1 cellular context compared by ENCODE assay signal in genomic region chr10:91883549-91884542, GRCh38.
TF ChIP-seq lines count a peak whose summit lies in the region.

No MANE protein-coding gene starts in this region.

TF ChIP-seq in HEK293, 187 proteins besides CTCF, POLR2A, EP300 and RAD21 (continued from another document and continues in another):
- TF ChIP-seq ZNF624 (tag by site-specific recombination; IDR thresholded peaks at IDR 0.05): no peak
- TF ChIP-seq, protein P1, sequence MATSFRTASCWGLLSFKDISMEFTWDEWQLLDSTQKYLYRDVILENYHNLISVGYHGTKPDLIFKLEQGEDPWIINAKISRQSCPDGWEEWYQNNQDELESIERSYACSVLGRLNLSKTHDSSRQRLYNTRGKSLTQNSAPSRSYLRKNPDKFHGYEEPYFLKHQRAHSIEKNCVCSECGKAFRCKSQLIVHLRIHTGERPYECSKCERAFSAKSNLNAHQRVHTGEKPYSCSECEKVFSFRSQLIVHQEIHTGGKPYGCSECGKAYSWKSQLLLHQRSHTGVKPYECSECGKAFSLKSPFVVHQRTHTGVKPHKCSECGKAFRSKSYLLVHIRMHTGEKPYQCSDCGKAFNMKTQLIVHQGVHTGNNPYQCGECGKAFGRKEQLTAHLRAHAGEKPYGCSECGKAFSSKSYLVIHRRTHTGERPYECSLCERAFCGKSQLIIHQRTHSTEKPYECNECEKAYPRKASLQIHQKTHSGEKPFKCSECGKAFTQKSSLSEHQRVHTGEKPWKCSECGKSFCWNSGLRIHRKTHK (tag by site-specific recombination; IDR thresholded peaks at IDR 0.05): no peak
- no peak for TF ChIP-seq ZBTB10 (tag by site-specific recombination; IDR thresholded peaks at IDR 0.05)
- TF ChIP-seq ZNF776 (tag by site-specific recombination; IDR thresholded peaks at IDR 0.05; ENCODE audit: borderline replicate concordance): no peak
- no peak for TF ChIP-seq ZNF202 (tag by site-specific recombination; IDR thresholded peaks at IDR 0.05; ENCODE audit: borderline replicate concordance)
- TF ChIP-seq, protein P2, sequence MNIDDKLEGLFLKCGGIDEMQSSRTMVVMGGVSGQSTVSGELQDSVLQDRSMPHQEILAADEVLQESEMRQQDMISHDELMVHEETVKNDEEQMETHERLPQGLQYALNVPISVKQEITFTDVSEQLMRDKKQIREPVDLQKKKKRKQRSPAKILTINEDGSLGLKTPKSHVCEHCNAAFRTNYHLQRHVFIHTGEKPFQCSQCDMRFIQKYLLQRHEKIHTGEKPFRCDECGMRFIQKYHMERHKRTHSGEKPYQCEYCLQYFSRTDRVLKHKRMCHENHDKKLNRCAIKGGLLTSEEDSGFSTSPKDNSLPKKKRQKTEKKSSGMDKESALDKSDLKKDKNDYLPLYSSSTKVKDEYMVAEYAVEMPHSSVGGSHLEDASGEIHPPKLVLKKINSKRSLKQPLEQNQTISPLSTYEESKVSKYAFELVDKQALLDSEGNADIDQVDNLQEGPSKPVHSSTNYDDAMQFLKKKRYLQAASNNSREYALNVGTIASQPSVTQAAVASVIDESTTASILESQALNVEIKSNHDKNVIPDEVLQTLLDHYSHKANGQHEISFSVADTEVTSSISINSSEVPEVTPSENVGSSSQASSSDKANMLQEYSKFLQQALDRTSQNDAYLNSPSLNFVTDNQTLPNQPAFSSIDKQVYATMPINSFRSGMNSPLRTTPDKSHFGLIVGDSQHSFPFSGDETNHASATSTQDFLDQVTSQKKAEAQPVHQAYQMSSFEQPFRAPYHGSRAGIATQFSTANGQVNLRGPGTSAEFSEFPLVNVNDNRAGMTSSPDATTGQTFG (tag by site-specific recombination; IDR thresholded peaks at IDR 0.05; ENCODE audit: borderline replicate concordance): no peak
- TF ChIP-seq ZNF341 (tag by site-specific recombination; IDR thresholded peaks at IDR 0.05; ENCODE audit: low read depth): peak; percentile 57
- no peak for TF ChIP-seq ZNF280D (tag by site-specific recombination; IDR thresholded peaks at IDR 0.05)
- no peak for TF ChIP-seq ZNF580 (tag by site-specific recombination; IDR thresholded peaks at IDR 0.05)
- TF ChIP-seq KLF7 (tag by site-specific recombination; IDR thresholded peaks at IDR 0.05; ENCODE audit: borderline replicate concordance): no peak
- no peak for TF ChIP-seq ZNF157 (tag by site-specific recombination; IDR thresholded peaks at IDR 0.05)
- peak; percentile 34; the same call in 1 of the 2 replicates for TF ChIP-seq PATZ1 (tag by site-specific recombination; IDR thresholded peaks at IDR 0.05)
- no peak for TF ChIP-seq ZNF677 (tag by site-specific recombination; IDR thresholded peaks at IDR 0.05)
- TF ChIP-seq ZNF629 (tag by site-specific recombination; IDR thresholded peaks at IDR 0.05): peak; percentile 89
- no peak for TF ChIP-seq ZSCAN16 (tag by site-specific recombination; IDR thresholded peaks at IDR 0.05)
- no peak for TF ChIP-seq ZFP41 (tag by site-specific recombination; IDR thresholded peaks at IDR 0.05; ENCODE audit: borderline replicate concordance)
- peak; percentile 62 for TF ChIP-seq IKZF3 (tag by site-specific recombination; IDR thresholded peaks at IDR 0.05)
- no peak for TF ChIP-seq KLF16 (tag by site-specific recombination; IDR thresholded peaks at IDR 0.05)
- TF ChIP-seq ZNF785 (tag by site-specific recombination; IDR thresholded peaks at IDR 0.05): no peak
- no peak for TF ChIP-seq ZNF544 (tag by site-specific recombination; IDR thresholded peaks at IDR 0.05)
- TF ChIP-seq KLF9 (tag by site-specific recombination; IDR thresholded peaks at IDR 0.05; ENCODE audit: low read depth): no peak; the same call in 1 of the 2 replicates
- TF ChIP-seq OSR2 (tag by site-specific recombination; IDR thresholded peaks at IDR 0.05): no peak
- no peak for TF ChIP-seq KLF1 (tag by site-specific recombination; IDR thresholded peaks at IDR 0.05)
- TF ChIP-seq ZNF777 (tag by site-specific recombination; IDR thresholded peaks at IDR 0.05; ENCODE audit: borderline replicate concordance): no peak
- no peak for TF ChIP-seq ZNF560 (tag by site-specific recombination; IDR thresholded peaks at IDR 0.05; ENCODE audit: borderline replicate concordance)
- TF ChIP-seq ZNF747 (tag by site-specific recombination; IDR thresholded peaks at IDR 0.05): no peak
- no peak for TF ChIP-seq ZNF670 (tag by site-specific recombination; IDR thresholded peaks at IDR 0.05; ENCODE audit: low read depth)
- no peak for TF ChIP-seq TSHZ1 (tag by site-specific recombination; IDR thresholded peaks at IDR 0.05; ENCODE audit: borderline replicate concordance)
- TF ChIP-seq WT1 (tag by site-specific recombination; IDR thresholded peaks at IDR 0.05): no peak
- no peak; the same call in 1 of the 2 replicates for TF ChIP-seq ZFHX2 (tag by site-specific recombination; conservative IDR thresholded peaks at IDR 0.05)
- TF ChIP-seq ZBTB21 (tag by site-specific recombination; IDR thresholded peaks at IDR 0.05): peak; percentile 87
- no peak for TF ChIP-seq ZFP3 (tag by site-specific recombination; IDR thresholded peaks at IDR 0.05; ENCODE audit: low read depth)
- no peak for TF ChIP-seq ZNF585B (tag by site-specific recombination; IDR thresholded peaks at IDR 0.05)
- no peak for TF ChIP-seq ZNF76 (tag by site-specific recombination; IDR thresholded peaks at IDR 0.05; ENCODE audit: borderline replicate concordance, low read depth)
- no peak for TF ChIP-seq ZNF311 (tag by site-specific recombination; IDR thresholded peaks at IDR 0.05; ENCODE audit: borderline replicate concordance)
- TF ChIP-seq, protein P3, sequence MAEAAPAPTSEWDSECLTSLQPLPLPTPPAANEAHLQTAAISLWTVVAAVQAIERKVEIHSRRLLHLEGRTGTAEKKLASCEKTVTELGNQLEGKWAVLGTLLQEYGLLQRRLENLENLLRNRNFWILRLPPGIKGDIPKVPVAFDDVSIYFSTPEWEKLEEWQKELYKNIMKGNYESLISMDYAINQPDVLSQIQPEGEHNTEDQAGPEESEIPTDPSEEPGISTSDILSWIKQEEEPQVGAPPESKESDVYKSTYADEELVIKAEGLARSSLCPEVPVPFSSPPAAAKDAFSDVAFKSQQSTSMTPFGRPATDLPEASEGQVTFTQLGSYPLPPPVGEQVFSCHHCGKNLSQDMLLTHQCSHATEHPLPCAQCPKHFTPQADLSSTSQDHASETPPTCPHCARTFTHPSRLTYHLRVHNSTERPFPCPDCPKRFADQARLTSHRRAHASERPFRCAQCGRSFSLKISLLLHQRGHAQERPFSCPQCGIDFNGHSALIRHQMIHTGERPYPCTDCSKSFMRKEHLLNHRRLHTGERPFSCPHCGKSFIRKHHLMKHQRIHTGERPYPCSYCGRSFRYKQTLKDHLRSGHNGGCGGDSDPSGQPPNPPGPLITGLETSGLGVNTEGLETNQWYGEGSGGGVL (tag by site-specific recombination; IDR thresholded peaks at IDR 0.05): no peak
- peak; percentile 79; the same call in 1 of the 2 replicates for TF ChIP-seq ZNF423 (tag by site-specific recombination; IDR thresholded peaks at IDR 0.05)
- no peak for TF ChIP-seq RBAK (tag by site-specific recombination; IDR thresholded peaks at IDR 0.05)
- TF ChIP-seq ZNF561 (tag by site-specific recombination; IDR thresholded peaks at IDR 0.05; ENCODE audit: borderline replicate concordance): no peak
- TF ChIP-seq, protein P4, sequence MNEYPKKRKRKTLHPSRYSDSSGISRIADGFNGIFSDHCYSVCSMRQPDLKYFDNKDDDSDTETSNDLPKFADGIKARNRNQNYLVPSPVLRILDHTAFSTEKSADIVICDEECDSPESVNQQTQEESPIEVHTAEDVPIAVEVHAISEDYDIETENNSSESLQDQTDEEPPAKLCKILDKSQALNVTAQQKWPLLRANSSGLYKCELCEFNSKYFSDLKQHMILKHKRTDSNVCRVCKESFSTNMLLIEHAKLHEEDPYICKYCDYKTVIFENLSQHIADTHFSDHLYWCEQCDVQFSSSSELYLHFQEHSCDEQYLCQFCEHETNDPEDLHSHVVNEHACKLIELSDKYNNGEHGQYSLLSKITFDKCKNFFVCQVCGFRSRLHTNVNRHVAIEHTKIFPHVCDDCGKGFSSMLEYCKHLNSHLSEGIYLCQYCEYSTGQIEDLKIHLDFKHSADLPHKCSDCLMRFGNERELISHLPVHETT (tag by site-specific recombination; IDR thresholded peaks at IDR 0.05): no peak
- no peak for TF ChIP-seq HOXD13 (CRISPR knock-in tag; IDR thresholded peaks at IDR 0.05; ENCODE audit: borderline replicate concordance)
- TF ChIP-seq ZFP37 (tag by site-specific recombination; IDR thresholded peaks at IDR 0.05): peak; percentile 29; the same call in 1 of the 2 replicates
- TF ChIP-seq ZNF654 (tag by site-specific recombination; IDR thresholded peaks at IDR 0.05; ENCODE audit: low read depth): no peak
- peak; percentile 44; the same call in 1 of the 2 replicates for TF ChIP-seq ZNF394 (tag by site-specific recombination; IDR thresholded peaks at IDR 0.05; ENCODE audit: borderline replicate concordance)
- peak; percentile 96 for TF ChIP-seq ZBTB17 (tag by site-specific recombination; IDR thresholded peaks at IDR 0.05)
- TF ChIP-seq ZNF138 (tag by site-specific recombination; IDR thresholded peaks at IDR 0.05; ENCODE audit: borderline replicate concordance): no peak
